Comparison of ENCODE assay signal across 8 cellular contexts in genomic region chr14:102524026-102524450, GRCh38. TPM values are rescaled to one million over a fixed set of nuclear protein-coding genes. Genes with fewer than 3 reads are reported as not detected.
A peak's percentile ranks its signal among the peaks of the same experiment; 100 is the strongest.
DNase-seq lines count a peak whose midpoint lies in the region; TF ChIP-seq lines count a peak whose summit lies in the region.

No MANE protein-coding gene starts in this region.

- POLR2A ChIA-PET in OCI-LY7 (lab: Charles Lee) = interaction anchor here (0.6 to 2.1 kb wide), 5 partner anchors 37 to 713 kb away, joined by 3 to 10 read pairs (median 7); no protein-coding TSS in a partner anchor

- H3K4me2 ChIP-seq in OCI-LY7 (ENCODE audit: low read length) (peak overlapping the region; percentile 51), fibroblast of lung (ENCODE audit: extremely low read depth, insufficient read depth, low read length) (peak overlapping the region; percentile 35)

- H3K4me1 ChIP-seq in OCI-LY7 (ENCODE audit: insufficient read depth, low read length, poor library complexity, severe bottlenecking) = peaks cover 18% of the 10 kb centered on the region
- peaks cover 10% of the 10 kb centered on the region for H3K4me1 ChIP-seq in fibroblast of lung (ENCODE audit: control insufficient read depth, extremely low read depth, insufficient read depth, low read length)
- H3K4me1 ChIP-seq in stomach = peaks cover 10 to 31% (median 20%) of the 10 kb centered on the region in 4 donors

- H3K4me3 ChIP-seq in OCI-LY7 (ENCODE audit: low read depth, low read length, poor library complexity, severe bottlenecking) = peak overlapping the region; percentile 31
- peak overlapping the region in 2 of 4 experiments; percentile 26 to 40 for H3K4me3 ChIP-seq in fibroblast of lung (replicated peaks in 1 of 4; ENCODE audit: control extremely low read depth in 1 of 4, insufficient read depth in 1 of 4, low read depth in 3 of 4, low read length in 4 of 4)
- peak overlapping the region; percentile 60 to 67 (median 62) for H3K4me3 ChIP-seq in stomach

- H3K27me3 Mint-ChIP-seq in T-helper 2 cell treated with Interferon-gamma antibody and Interleukin-4, amounts not matched to agents 5 μg/mL and 100 μg/mL, for 36 hours (ENCODE audit: low read depth) = no peaks in the 10 kb centered on the region

- TF ChIP-seq POLR2A in stomach (IDR thresholded peaks at IDR 0.05) = no peak

- H3K27ac Mint-ChIP-seq in T-helper 2 cell treated with Interferon-gamma antibody and Interleukin-4, amounts not matched to agents 5 μg/mL and 100 μg/mL, for 36 hours = no peak overlapping the region

- TF ChIP-seq CTCF in OCI-LY7 (conservative IDR thresholded peaks at IDR 0.05; ENCODE audit: low read length) = no peak
- TF ChIP-seq CTCF in fibroblast of lung (conservative IDR thresholded peaks at IDR 0.05 in 1 of 2, IDR thresholded peaks at IDR 0.05 in 1 of 2; ENCODE audit: low read depth in 1 of 2, low read length in 2 of 2) = no peak
- no peak for TF ChIP-seq CTCF in stomach (IDR thresholded peaks at IDR 0.05)

- no peak overlapping the region for H3K27ac ChIP-seq in OCI-LY7 (ENCODE audit: low read depth, low read length, poor library complexity, severe bottlenecking)
- peak overlapping the region; percentile 38 for H3K27ac ChIP-seq in fibroblast of lung (ENCODE audit: insufficient read depth, low read length)
- peak overlapping the region; percentile 56 to 94 (median 91) for H3K27ac ChIP-seq in stomach

- H3K79me2 ChIP-seq in OCI-LY7 (ENCODE audit: insufficient read depth, low read depth, low read length) = no peaks in the 10 kb centered on the region
- H3K79me2 ChIP-seq in fibroblast of lung (ENCODE audit: control insufficient read depth, insufficient read depth, low read length) = no peaks in the 10 kb centered on the region

- CTCF ChIA-PET in OCI-LY7 (lab: Charles Lee; ENCODE audit: unreplicated experiment) = interaction anchor here (0.7 to 1.2 kb wide), 4 partner anchors 14 to 162 kb away, joined by 3 to 5 read pairs (median 3); partner anchors contain the start of gene ANKRD9

- intact Hi-C loops in OCI-LY7 (cut with micrococcal nuclease; ENCODE audit: unreplicated experiment) (loop anchor here (1.0 to 5.0 kb wide), 6 partner anchors 37 to 393 kb away; no protein-coding TSS in a partner anchor), stomach (cut with DNase I; ENCODE audit: low total_unique reads) (no loop called here)

- H3K4me1 Mint-ChIP-seq in T-helper 2 cell treated with Interferon-gamma antibody and Interleukin-4, amounts not matched to agents 5 μg/mL and 100 μg/mL, for 36 hours (ENCODE audit: low read depth) = peaks cover 17% of the 10 kb centered on the region

- BruUV-seq in OCI-LY7 (replicated peaks; lab: Mats Ljungman, UMichigan) = no TSS peak

- 27 to 44% (median 34%) methylated on average over 6 to 11 of the region's 11 CpGs for WGBS in stomach, 5 donors

- no peaks in the 10 kb centered on the region for H4K20me1 ChIP-seq in OCI-LY7 (ENCODE audit: insufficient read depth, low read length)
- H4K20me1 ChIP-seq in fibroblast of lung (ENCODE audit: control insufficient read depth, extremely low read depth, insufficient read depth, low read length) = no peaks in the 10 kb centered on the region

- no peaks in the 10 kb centered on the region for H3K9me3 Mint-ChIP-seq in T-helper 2 cell treated with Interferon-gamma antibody and Interleukin-4, amounts not matched to agents 5 μg/mL and 100 μg/mL, for 36 hours

- no peak for DNase-seq in T-helper 2 cell treated with Interferon-gamma antibody and Interleukin-4, amounts not matched to agents 5 μg/mL and 100 μg/mL, for 36 hours (ENCODE audit: low spot score)
- DNase-seq in T-helper 2 cell (no peak), OCI-LY7 (ENCODE audit: low spot score) (no peak), fibroblast of lung (ENCODE audit: low read depth in 2 of 2) (no peak), stomach (no peak), COR-L47 (lab: John Stamatoyannopoulos, UW) (no peak), HCEC 1CT (no peak), SIG-M5 treated with dmso at 0.1 percent for 504 hours (lab: John Stamatoyannopoulos, UW; ENCODE audit: unreplicated experiment) (no peak)

- H2AFZ ChIP-seq in OCI-LY7 (ENCODE audit: low read length) (peak overlapping the region; percentile 67; the same call in 1 of the 2 replicates), fibroblast of lung (ENCODE audit: low read length) (peak overlapping the region; percentile 62)

- peak overlapping the region; percentile 2 for H3K9ac ChIP-seq in fibroblast of lung (ENCODE audit: insufficient read depth, low read length)

- H3K36me3 Mint-ChIP-seq in T-helper 2 cell treated with Interferon-gamma antibody and Interleukin-4, amounts not matched to agents 5 μg/mL and 100 μg/mL, for 36 hours (ENCODE audit: low read depth) = no peaks in the 10 kb centered on the region

- H3K27me3 ChIP-seq in fibroblast of lung (ENCODE audit: control insufficient read depth, insufficient read depth, low read length) (no peaks in the 10 kb centered on the region), stomach (no peaks in the 10 kb centered on the region)

- H3K36me3 ChIP-seq in OCI-LY7 (ENCODE audit: insufficient read depth, low read length) (no peaks in the 10 kb centered on the region), fibroblast of lung (ENCODE audit: control insufficient read depth, insufficient read depth, low read length) (no peaks in the 10 kb centered on the region), stomach (no peaks in the 10 kb centered on the region)

- H3K4me3 Mint-ChIP-seq in T-helper 2 cell treated with Interferon-gamma antibody and Interleukin-4, amounts not matched to agents 5 μg/mL and 100 μg/mL, for 36 hours = peak overlapping the region; percentile 72

- H3K9me2 ChIP-seq in OCI-LY7 (ENCODE audit: insufficient read depth, low read length) = no peaks in the 10 kb centered on the region

- no peak for TF ChIP-seq EP300 in stomach (IDR thresholded peaks at IDR 0.05)

- H3K9me3 ChIP-seq in OCI-LY7 (ENCODE audit: low read length) (no peaks in the 10 kb centered on the region), fibroblast of lung (ENCODE audit: control insufficient read depth, insufficient read depth, low read depth, low read length) (no peaks in the 10 kb centered on the region), stomach (no peaks in the 10 kb centered on the region)

RNA-seq across cellular contexts. Expression of gene ANKRD9, which starts 14.5 kb away (rescaled TPM):
- total RNA-seq in OCI-LY7 (2014; rRNA removed; shearing (Covaris generic)) = 1.1 and 1.2 TPM in 2 replicates
- total RNA-seq in OCI-LY7 (2022) = 1.5 and 1.9 TPM in 2 replicates
- 13.6 and 22.0 TPM in 2 replicates for total RNA-seq in fibroblast of lung
- polyA plus RNA-seq in fibroblast of lung = 2.7 and 4.4 TPM in 2 replicates
- polyA plus RNA-seq in fibroblast of lung (2012) = 7.1 and 14.8 TPM in 2 replicates
- 2.6 and 4.1 TPM in 2 replicates for polyA minus RNA-seq in fibroblast of lung (ENCODE audit: low replicate concordance)
- total RNA-seq in stomach = 100 to 1,000 TPM in 2 of 5 donors, 10 to 100 TPM in 3; 11.2 to 357 (median 72.4) TPM
- polyA plus RNA-seq in stomach = 10 to 100 TPM in 2 of 3 donors, 1 to 10 TPM in 1; 5.3 to 23.3 (median 13.3) TPM
